In genomic region chr21:37542512-37542911, GRCh38 we compare ENCODE assay signal across 33 cellular contexts.
"Had no signal": no experiment of that assay in that cellular context is flagged by ENCODE, and none has a peak within 500 bp of the region (broad histone marks: within the 10 kb centered on the region; RNA-seq: fewer than 3 reads in every experiment).

No MANE protein-coding gene starts in this region.

- H3K27me3 ChIP-seq: adrenal gland, ascending aorta, brain microvascular endothelial cell, breast epithelium, cardiac muscle cell had no signal

- FAIRE-seq: astrocyte, bronchial epithelial cell had no signal

- ATAC-seq: activated naive CD4-positive, alpha-beta T cell treated with anti-CD3 and anti-CD28 coated beads, Interleukin-2, amount 50 U/mL, for 72 hours; activated naive CD8-positive, alpha-beta T cell treated with anti-CD3 and anti-CD28 coated beads, Interleukin-2, amount 50 U/mL, for 24 hours; activated T-cell treated with anti-CD3 and anti-CD28 coated beads, Interleukin-2, amount 50 U/mL, for 4 hours; activated T-cell treated with anti-CD3 and anti-CD28 coated beads, Interleukin-2, amount 50 U/mL, for 72 hours; activated T-helper 17 cell treated with anti-CD3 and anti-CD28 coated beads, Interleukin-2, amount 50 U/mL, for 72 hours had no signal

- H3K36me3 ChIP-seq: adrenal gland, ascending aorta, brain microvascular endothelial cell, breast epithelium, cardiac muscle cell had no signal

- DNase-seq: activated effector memory CD4-positive, alpha-beta T cell treated with anti-CD3 and anti-CD28 coated beads, Interleukin-2, amount 50 U/mL, for 16 hours; activated effector memory CD4-positive, alpha-beta T cell treated with Interleukin-2 at 50 U/mL for 16 hours; activated gamma-delta T cell; activated gamma-delta T cell treated with Interleukin-2 at 50 U/mL for 16 hours; activated naive CD4-positive, alpha-beta T cell; activated naive CD4-positive, alpha-beta T cell treated with anti-CD3 and anti-CD28 coated beads for 36 hours; activated naive CD4-positive, alpha-beta T cell treated with anti-CD3 and anti-CD28 coated beads, Interleukin-2, amount 10 ng/mL, durations not matched to agents 7 days and 5 days; activated naive CD4-positive, alpha-beta T cell treated with anti-CD3 and anti-CD28 coated beads, Interleukin-2, amount 50 U/mL, for 16 hours; activated naive CD4-positive, alpha-beta T cell treated with Interleukin-2 at 50 U/mL for 16 hours; activated naive CD8-positive, alpha-beta T cell treated with anti-CD3 and anti-CD28 coated beads for 36 hours; activated naive CD8-positive, alpha-beta T cell treated with anti-CD3 and anti-CD28 coated beads, Interleukin-2, amount 10 ng/mL, durations not matched to agents 7 days and 5 days; activated naive CD8-positive, alpha-beta T cell treated with anti-CD3 and anti-CD28 coated beads, Interleukin-2, amount 50 U/mL, for 24 hours; activated T-cell treated with anti-CD3 and anti-CD28 coated beads, Interleukin-2, amount 50 U/mL, for 1 hour; activated T-cell treated with anti-CD3 and anti-CD28 coated beads, Interleukin-2, amount 50 U/mL, for 24 hours; activated T-cell treated with anti-CD3 and anti-CD28 coated beads, Interleukin-2, amount 50 U/mL, for 4 hours; activated T-cell treated with anti-CD3 and anti-CD28 coated beads, Interleukin-2, amount 50 U/mL, for 48 hours; activated T-cell treated with anti-CD3 and anti-CD28 coated beads, Interleukin-2, amount 50 U/mL, for 72 hours; adrenal gland; amniotic stem cell; amygdala; anterior cingulate cortex; aorta; brain microvascular endothelial cell; caudate nucleus; central memory CD4-positive, alpha-beta T cell; cerebellar nuclear complex had no signal

- H3K4me3 ChIP-seq: adrenal gland, ascending aorta, breast epithelium, cardiac muscle cell had no signal

- H3K9me3 ChIP-seq: adrenal gland, ascending aorta had no signal

- H3K27ac ChIP-seq: adrenal gland, ascending aorta, brain microvascular endothelial cell, breast epithelium, cardiac muscle cell had no signal

- H3K4me1 ChIP-seq: ascending aorta, breast epithelium had no signal
